15 cellular contexts compared by ENCODE assay signal in genomic region chr1:21891621-21892479, GRCh38. TPM values are rescaled to one million over a fixed set of nuclear protein-coding genes. Genes with fewer than 3 reads are reported as not detected.
DNase-seq lines count a peak whose midpoint lies in the region; ATAC-seq and TF ChIP-seq lines count a peak whose summit lies in the region.
"Had no signal": no experiment of that assay in that cellular context is flagged by ENCODE, and none has a peak within 500 bp of the region (broad histone marks: within the 10 kb centered on the region; RNA-seq: fewer than 3 reads in every experiment).

No MANE protein-coding gene starts in this region.

- H3K4me3 ChIP-seq in HEK293 (ENCODE audit: low read depth, low read length) (no peak overlapping the region), esophagus (ENCODE audit: low read depth in 1 of 2, low read length in 2 of 2) (no peak overlapping the region), spleen (no peak overlapping the region)

- H3K9me3 ChIP-seq in HEK293 (ENCODE audit: control insufficient read depth, insufficient read depth, low read depth, low read length) (no peaks in the 10 kb centered on the region), esophagus (ENCODE audit: control insufficient read depth in 2 of 2, insufficient read depth in 1 of 2, low read depth in 1 of 2, low read length in 1 of 2) (no peaks in the 10 kb centered on the region), spleen (no peaks in the 10 kb centered on the region)

- no peak for TF ChIP-seq POLR2A in spleen (IDR thresholded peaks at IDR 0.05)

- H3K27me3 ChIP-seq in esophagus (ENCODE audit: control insufficient read depth in 1 of 2, insufficient read depth in 2 of 2, low read length in 2 of 2) (no peaks in the 10 kb centered on the region), spleen (replicated peaks in 1 of 7) (no peaks in the 10 kb centered on the region)

- intact Hi-C loops in spleen (cut with DNase I; ENCODE audit: low total_unique reads): no loop called here

- peaks cover 0 to 34% of the 10 kb centered on the region in 2 experiments; a peak in 1 of 3 replicates for H3K36me3 ChIP-seq in HEK293 (ENCODE audit: control insufficient read depth in 2 of 2, insufficient read depth in 1 of 2, low read length in 2 of 2)
- peaks cover 0 to 36% of the 10 kb centered on the region in 2 donors for H3K36me3 ChIP-seq in esophagus (ENCODE audit: control insufficient read depth in 2 of 2, insufficient read depth in 2 of 2, low read length in 1 of 2)
- peaks cover 0 to 82% (median 22%) of the 10 kb centered on the region in 6 donors for H3K36me3 ChIP-seq in spleen

- no peaks in the 10 kb centered on the region for H3K4me1 ChIP-seq in HEK293 (ENCODE audit: control insufficient read depth, insufficient read depth, low read length)
- H3K4me1 ChIP-seq in esophagus (ENCODE audit: control insufficient read depth in 2 of 2, insufficient read depth in 2 of 2, low read length in 1 of 2): peaks cover 0 to 18% of the 10 kb centered on the region in 2 donors
- peaks cover 0 to 25% (median 7%) of the 10 kb centered on the region in 6 donors for H3K4me1 ChIP-seq in spleen

- H3K27ac ChIP-seq in HEK293 (ENCODE audit: extremely low read depth, low read depth, low read length): no peak overlapping the region
- peak overlapping the region; percentile 28 for H3K27ac ChIP-seq in RWPE1
- peak overlapping the region; percentile 25 to 34 for H3K27ac ChIP-seq in esophagus (ENCODE audit: low read depth in 2 of 2, low read length in 1 of 2)
- no peak overlapping the region for H3K27ac ChIP-seq in spleen
- H3K27ac ChIP-seq: C4-2B, HL-60 had no signal

- no peak for TF ChIP-seq CTCF in HEK293 (tag by site-specific recombination; IDR thresholded peaks at IDR 0.05)
- TF ChIP-seq CTCF in RWPE1 (conservative IDR thresholded peaks at IDR 0.05; ENCODE audit: low read depth): no peak
- no peak for TF ChIP-seq CTCF in spleen (IDR thresholded peaks at IDR 0.05 in 8 of 11, conservative IDR thresholded peaks at IDR 0.05 in 3 of 11)

- 72 to 84% methylated on average over 19 to 20 of the region's 20 CpGs for WGBS in esophagus, 2 donors
- 88 to 96% (median 93%) methylated on average over 10 to 20 of the region's 20 CpGs for WGBS in spleen, 5 donors

- peak; percentile 46 for DNase-seq in RWPE1 (ENCODE audit: low spot score)
- DNase-seq in spleen: peak; percentile 63
- DNase-seq: DND-41; HCEC 1CT; NCI-H1417; NCI-H1930; NCI-H526 treated with DMSO at 0.1 percent for 48 hours; NK-92 treated with Interleukin-12 subunit alpha and Interleukin-12 subunit beta, amount 100 ng/mL, for 24 hours had no signal

- POLR2A ChIA-PET in HEK293 (lab: Yijun Ruan, JAX) (interaction anchor here (0.7 kb wide), 1 partner anchor 301 kb away, joined by 4 read pairs; no protein-coding TSS in a partner anchor), RWPE1 (lab: Yijun Ruan, JAX; ENCODE audit: low non-redundant PET) (no interaction called here)

- ATAC-seq in SK-N-SH treated with all-trans-retinoic acid at 6 μM for 48 hours (no peak), HG02678 (IDR thresholded peaks at IDR 0.05; ENCODE audit: unreplicated experiment) (no peak), HG03565 (IDR thresholded peaks at IDR 0.05; ENCODE audit: unreplicated experiment) (no peak)

- CTCF ChIA-PET in HEK293 (lab: Yijun Ruan, JAX) (no interaction called here), RWPE1 (lab: Yijun Ruan, JAX) (no interaction called here)

TF ChIP-seq in HEK293, 187 proteins besides CTCF, POLR2A, EP300 and RAD21:
- TF ChIP-seq ZNF777 (tag by site-specific recombination; IDR thresholded peaks at IDR 0.05; ENCODE audit: borderline replicate concordance) (no peak), ZNF664 (tag by site-specific recombination; IDR thresholded peaks at IDR 0.05) (no peak), PATZ1 (tag by site-specific recombination; IDR thresholded peaks at IDR 0.05) (no peak), ZNF121 (tag by site-specific recombination; IDR thresholded peaks at IDR 0.05) (peak; percentile 65; the same call in 1 of the 2 replicates)
- TF ChIP-seq, protein P1, sequence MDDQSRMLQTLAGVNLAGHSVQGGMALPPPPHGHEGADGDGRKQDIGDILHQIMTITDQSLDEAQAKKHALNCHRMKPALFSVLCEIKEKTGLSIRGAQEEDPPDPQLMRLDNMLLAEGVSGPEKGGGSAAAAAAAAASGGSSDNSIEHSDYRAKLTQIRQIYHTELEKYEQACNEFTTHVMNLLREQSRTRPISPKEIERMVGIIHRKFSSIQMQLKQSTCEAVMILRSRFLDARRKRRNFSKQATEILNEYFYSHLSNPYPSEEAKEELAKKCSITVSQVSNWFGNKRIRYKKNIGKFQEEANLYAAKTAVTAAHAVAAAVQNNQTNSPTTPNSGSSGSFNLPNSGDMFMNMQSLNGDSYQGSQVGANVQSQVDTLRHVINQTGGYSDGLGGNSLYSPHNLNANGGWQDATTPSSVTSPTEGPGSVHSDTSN (CRISPR knock-in tag; IDR thresholded peaks at IDR 0.05): no peak
TF ChIP-seq in HEK293: peak in this region for 1.

TF ChIP-seq in SK-N-SH treated with all-trans-retinoic acid at 6 μM for 48 hours, 23 proteins besides CTCF, POLR2A, EP300 and RAD21:
- TF ChIP-seq GLIS3 (CRISPR knock-in tag; IDR thresholded peaks at IDR 0.05) (no peak), PATZ1 (CRISPR knock-in tag; IDR thresholded peaks at IDR 0.05; ENCODE audit: borderline replicate concordance) (no peak), OSR1 (CRISPR knock-in tag; IDR thresholded peaks at IDR 0.05) (no peak), PPARA (CRISPR knock-in tag; IDR thresholded peaks at IDR 0.05; ENCODE audit: borderline replicate concordance) (no peak), CREB5 (CRISPR knock-in tag; IDR thresholded peaks at IDR 0.05; ENCODE audit: low read depth) (no peak), ARNTL (CRISPR knock-in tag; IDR thresholded peaks at IDR 0.05; ENCODE audit: borderline replicate concordance, low read depth) (no peak)

RNA-seq across cellular contexts. Expression of gene HSPG2, which starts 45.3 kb away (rescaled TPM):
- polyA plus RNA-seq in esophagus (10 to 100 TPM; 37.6 to 55.0 TPM), spleen (10 to 100 TPM; 14.4 to 63.5 (median 15.0) TPM)
- total RNA-seq in spleen: 100 to 1,000 TPM in 6 of 7 donors, 10 to 100 TPM in 1; 69.7 to 395 (median 178) TPM

Comparison
In these comparisons a context has a peak if more than half of its experiments do, and no peak if none do; other contexts are left out.
1. H3K27ac ChIP-seq: peak in RWPE1 (single experiment) and esophagus (2 of 2); none in HEK293 (single experiment) and spleen (0 of 8).